24 cellular contexts compared by ENCODE assay signal in genomic region chr11:130709531-130709930, GRCh38.
"Had no signal": no experiment of that assay in that cellular context is flagged by ENCODE, and none has a peak within 500 bp of the region (broad histone marks: within the 10 kb centered on the region; RNA-seq: fewer than 3 reads in every experiment).

No MANE protein-coding gene starts in this region.

- H3K36me3 Mint-ChIP-seq: memory B cell; natural killer cell; neural progenitor cell; stimulated activated memory B cell treated with anti-CD40 and anti-IgM and Interleukin-4, amounts not matched to agents 10 μg/mL and 1 μg/mL and 100 μg/mL, for 72 hours had no signal

- H2AFZ ChIP-seq: neural progenitor cell had no signal

- H3K27ac ChIP-seq: colonic mucosa, esophagus squamous epithelium, neural progenitor cell, ovary, psoas muscle, sigmoid colon, transverse colon, vagina had no signal

- H3K4me1 ChIP-seq: colonic mucosa, esophagus squamous epithelium, neural progenitor cell, psoas muscle, transverse colon, vagina had no signal

- H3K27ac Mint-ChIP-seq: dendritic cell treated with granulocyte-macrophage colony-stimulating factor and Interleukin-4, amounts not matched to agents 40 ng/mL and 50 ng/mL, for 4 days; memory B cell; natural killer cell; neural progenitor cell; stimulated activated memory B cell treated with anti-CD40 and anti-IgM and Interleukin-4, amounts not matched to agents 10 μg/mL and 1 μg/mL and 100 μg/mL, for 72 hours; stimulated activated naive CD8-positive, alpha-beta T cell treated with anti-CD3 and anti-CD28 coated beads, Interleukin-15, Interleukin-2, amounts not matched to agents 100 ng/mL and 50 ng/mL, for 24 hours had no signal

- H3K4me3 ChIP-seq: colonic mucosa, esophagus squamous epithelium, gastrocnemius medialis, lung, neural progenitor cell, ovary, psoas muscle, sigmoid colon, transverse colon, vagina had no signal

- H3K9ac ChIP-seq: neural progenitor cell had no signal

- H3K9me3 ChIP-seq: colonic mucosa, esophagus squamous epithelium, gastrocnemius medialis, ovary, psoas muscle, sigmoid colon, transverse colon, vagina had no signal

- ATAC-seq: gastrocnemius medialis, left lobe of liver, natural killer cell, psoas muscle, right cardiac atrium had no signal

- H3K27me3 Mint-ChIP-seq: dendritic cell treated with granulocyte-macrophage colony-stimulating factor and Interleukin-4, amounts not matched to agents 40 ng/mL and 50 ng/mL, for 4 days had no signal

- H3K4me2 ChIP-seq: neural progenitor cell had no signal

- H3K9me3 Mint-ChIP-seq: dendritic cell treated with granulocyte-macrophage colony-stimulating factor and Interleukin-4, amounts not matched to agents 40 ng/mL and 50 ng/mL, for 4 days; natural killer cell; stimulated activated naive CD8-positive, alpha-beta T cell treated with anti-CD3 and anti-CD28 coated beads, Interleukin-15, Interleukin-2, amounts not matched to agents 100 ng/mL and 50 ng/mL, for 24 hours had no signal

- DNase-seq: colonic mucosa; effector CD8-positive, alpha-beta T cell; esophagus squamous epithelium; foreskin fibroblast; gastrocnemius medialis; head of caudate nucleus; kidney; natural killer cell; ovary; posterior cingulate gyrus; psoas muscle; right cardiac atrium; sigmoid colon; stimulated activated CD4-positive, alpha-beta T cell treated with anti-CD3 and anti-CD28 coated beads, Interleukin-2, amount 100 ng/mL, for 24 hours; stimulated activated CD4-positive, alpha-beta T cell treated with anti-CD3 and anti-CD28 coated beads, Interleukin-4, amount 100 ng/mL, for 24 hours; transverse colon had no signal

- H3K27me3 ChIP-seq: colonic mucosa, esophagus squamous epithelium, gastrocnemius medialis, neural progenitor cell, ovary, sigmoid colon, transverse colon, vagina had no signal

- H3K4me1 Mint-ChIP-seq: memory B cell; natural killer cell; neural progenitor cell; stimulated activated memory B cell treated with anti-CD40 and anti-IgM and Interleukin-4, amounts not matched to agents 10 μg/mL and 1 μg/mL and 100 μg/mL, for 72 hours had no signal

- H3K36me3 ChIP-seq: colonic mucosa, esophagus squamous epithelium, gastrocnemius medialis, neural progenitor cell, ovary, sigmoid colon, transverse colon, vagina had no signal

- H3K4me3 Mint-ChIP-seq: dendritic cell treated with granulocyte-macrophage colony-stimulating factor and Interleukin-4, amounts not matched to agents 40 ng/mL and 50 ng/mL, for 4 days; memory B cell; natural killer cell; neural progenitor cell; stimulated activated memory B cell treated with anti-CD40 and anti-IgM and Interleukin-4, amounts not matched to agents 10 μg/mL and 1 μg/mL and 100 μg/mL, for 72 hours; stimulated activated naive CD8-positive, alpha-beta T cell treated with anti-CD3 and anti-CD28 coated beads, Interleukin-15, Interleukin-2, amounts not matched to agents 100 ng/mL and 50 ng/mL, for 24 hours had no signal
